Comparison of ENCODE assay signal across 25 cellular contexts in the genomic region with DNA sequence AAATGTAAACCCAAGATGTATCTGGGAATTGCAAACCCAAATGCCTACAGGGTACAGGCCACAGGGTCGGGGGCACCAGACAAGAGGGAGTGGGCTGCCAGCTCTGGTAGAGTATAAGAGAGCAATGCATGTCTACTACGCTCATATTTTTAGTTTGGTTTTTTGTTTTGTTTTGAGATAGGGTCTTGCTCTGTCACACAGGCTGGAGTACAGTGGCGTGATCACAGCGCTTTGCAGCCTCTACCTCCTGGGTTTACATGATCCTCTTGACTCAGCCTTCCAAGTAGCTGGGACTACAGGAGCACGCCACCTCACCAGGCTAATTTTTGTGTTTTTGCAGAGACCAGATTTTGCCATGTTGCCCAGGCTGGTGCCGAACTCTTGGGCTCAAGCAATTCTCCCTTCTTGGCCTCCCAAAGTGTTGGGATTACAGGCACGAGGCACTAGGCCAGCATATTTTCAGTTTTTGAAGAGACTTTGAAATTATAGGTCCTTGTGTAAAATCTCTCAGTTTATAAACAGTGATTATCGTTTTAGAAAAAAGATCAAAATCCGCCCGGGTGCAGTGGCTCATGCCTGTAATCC. TPM values are rescaled to one million over a fixed set of nuclear protein-coding genes. Genes with fewer than 3 reads are reported as not detected.
A peak's percentile ranks its signal among the peaks of the same experiment; 100 is the strongest.
DNase-seq lines count a peak whose midpoint lies in the region; ATAC-seq and TF ChIP-seq lines count a peak whose summit lies in the region.
"Had no signal": no experiment of that assay in that cellular context is flagged by ENCODE, and none has a peak within 500 bp of the region (broad histone marks: within the 10 kb centered on the region; RNA-seq: fewer than 3 reads in every experiment).

No MANE protein-coding gene starts in this region.

- no peak for DNase-seq in breast epithelium (ENCODE audit: low spot score in 2 of 2)
- DNase-seq in mammary epithelial cell: no peak
- DNase-seq in activated CD8-positive, alpha-beta T cell treated with anti-CD3 and anti-CD28 coated beads, Interleukin-2, amount 10 ng/mL, durations not matched to agents 7 days and 5 days: peak; percentile 18
- no peak for DNase-seq in memory B cell (ENCODE audit: low spot score in 2 of 2)
- no peak for DNase-seq in upper lobe of right lung
- DNase-seq in immature natural killer cell: no peak
- no peak for DNase-seq in cortex of kidney (lab: John Stamatoyannopoulos, UW)
- DNase-seq in NCI-H82 (lab: John Stamatoyannopoulos, UW): no peak
- DNase-seq: activated CD4-positive, alpha-beta T cell treated with anti-CD3 and anti-CD28 coated beads for 4 hours; activated CD8-positive, alpha-beta memory T cell treated with anti-CD3 and anti-CD28 coated beads, Interleukin-2, amount 50 U/mL, for 48 hours; activated naive CD4-positive, alpha-beta T cell; aorta; Caco-2; central memory CD4-positive, alpha-beta T cell; DND-41; dorsolateral prefrontal cortex; HFFc6; NCI-H1694; NCI-H2171; stimulated activated CD4-positive, alpha-beta T cell treated with anti-CD3 and anti-CD28 coated beads, Interleukin-1b, Interleukin-23, amount 100 ng/mL, for 48 hours had no signal

- CTCF ChIA-PET in mammary epithelial cell (lab: Charles Lee; ENCODE audit: low non-redundant PET): no interaction called here
- CTCF ChIA-PET in activated CD8-positive, alpha-beta T cell treated with anti-CD3 and anti-CD28 coated beads, Interleukin-2, amount 10 ng/mL, durations not matched to agents 7 days and 5 days (lab: Charles Lee): interaction anchor here (1.0 to 2.4 kb wide), 5 partner anchors 11 to 359 kb away, joined by 3 to 22 read pairs (median 5); a partner anchor contains a TSS

- H3K9me3 ChIP-seq in breast epithelium (peaks cover 0 to 17% of the 10 kb centered on the region in 2 donors), mammary epithelial cell (replicated peaks; ENCODE audit: insufficient read depth, low read length) (peaks cover 6% of the 10 kb centered on the region), upper lobe of right lung (no peaks in the 10 kb centered on the region)

- no peak overlapping the region for H3K4me3 ChIP-seq in breast epithelium
- H3K4me3 ChIP-seq in mammary epithelial cell (replicated peaks in 1 of 3; ENCODE audit: insufficient read depth in 1 of 3, low read depth in 2 of 3, low read length in 3 of 3): no peak overlapping the region
- H3K4me3 ChIP-seq in upper lobe of right lung: no peak overlapping the region
- H3K4me3 ChIP-seq: dorsolateral prefrontal cortex, skin epidermis had no signal

- no peaks in the 10 kb centered on the region for H3K79me2 ChIP-seq in mammary epithelial cell (ENCODE audit: insufficient read depth, low read length)

- ATAC-seq in activated CD8-positive, alpha-beta T cell treated with anti-CD3 and anti-CD28 coated beads, Interleukin-2, amount 10 ng/mL, durations not matched to agents 7 days and 5 days: no peak
- ATAC-seq in memory B cell (ENCODE audit: low read depth) (no peak), upper lobe of right lung (no peak)
- ATAC-seq: left lobe of liver had no signal

- no peak overlapping the region for H2AFZ ChIP-seq in mammary epithelial cell (ENCODE audit: low read depth, low read length)

- peaks cover 14% of the 10 kb centered on the region for H3K4me1 Mint-ChIP-seq in activated CD8-positive, alpha-beta T cell treated with anti-CD3 and anti-CD28 coated beads, Interleukin-2, amount 10 ng/mL, durations not matched to agents 7 days and 5 days (ENCODE audit: low read depth)
- peaks cover 9% of the 10 kb centered on the region for H3K4me1 Mint-ChIP-seq in memory B cell
- peaks cover 7 to 10% of the 10 kb centered on the region in 2 donors for H3K4me1 Mint-ChIP-seq in immature natural killer cell
- H3K4me1 Mint-ChIP-seq: neural crest cell had no signal

- dilution Hi-C loops in mammary epithelial cell (cut with HindIII; ENCODE audit: low sequenced_read_pairs): no loop called here

- H4K20me1 ChIP-seq in mammary epithelial cell (ENCODE audit: insufficient read depth, low read length): no peaks in the 10 kb centered on the region

- H3K9me3 Mint-ChIP-seq in activated CD8-positive, alpha-beta T cell treated with anti-CD3 and anti-CD28 coated beads, Interleukin-2, amount 10 ng/mL, durations not matched to agents 7 days and 5 days (ENCODE audit: insufficient read depth): peaks cover 14% of the 10 kb centered on the region
- H3K9me3 Mint-ChIP-seq in memory B cell (peaks cover 9% of the 10 kb centered on the region), immature natural killer cell (peaks cover 0 to 11% (median 0%) of the 10 kb centered on the region in 6 donors)

- no peak overlapping the region for H3K9ac ChIP-seq in mammary epithelial cell (ENCODE audit: insufficient read depth, low read length)
- H3K9ac ChIP-seq: KMS-11 had no signal

- no peaks in the 10 kb centered on the region for H3K4me1 ChIP-seq in breast epithelium
- H3K4me1 ChIP-seq in mammary epithelial cell (ENCODE audit: insufficient read depth, low read length): no peaks in the 10 kb centered on the region
- no peaks in the 10 kb centered on the region for H3K4me1 ChIP-seq in upper lobe of right lung
- H3K4me1 ChIP-seq: Caco-2 had no signal

- no peak overlapping the region for H3K4me3 Mint-ChIP-seq in activated CD8-positive, alpha-beta T cell treated with anti-CD3 and anti-CD28 coated beads, Interleukin-2, amount 10 ng/mL, durations not matched to agents 7 days and 5 days
- H3K4me3 Mint-ChIP-seq in memory B cell (no peak overlapping the region), immature natural killer cell (no peak overlapping the region)
- H3K4me3 Mint-ChIP-seq: HFFc6, neural crest cell, type B pancreatic cell had no signal

- H3K36me3 ChIP-seq in breast epithelium (no peaks in the 10 kb centered on the region), mammary epithelial cell (ENCODE audit: insufficient read depth, low read length) (no peaks in the 10 kb centered on the region), upper lobe of right lung (no peaks in the 10 kb centered on the region)

- peaks cover 14% of the 10 kb centered on the region for H3K27me3 Mint-ChIP-seq in activated CD8-positive, alpha-beta T cell treated with anti-CD3 and anti-CD28 coated beads, Interleukin-2, amount 10 ng/mL, durations not matched to agents 7 days and 5 days (ENCODE audit: low read depth)
- H3K27me3 Mint-ChIP-seq in memory B cell: peaks cover 5% of the 10 kb centered on the region
- peaks cover 2 to 5% (median 2%) of the 10 kb centered on the region in 3 donors for H3K27me3 Mint-ChIP-seq in immature natural killer cell (ENCODE audit: low read depth in 3 of 3)

- H3K27ac Mint-ChIP-seq in activated CD8-positive, alpha-beta T cell treated with anti-CD3 and anti-CD28 coated beads, Interleukin-2, amount 10 ng/mL, durations not matched to agents 7 days and 5 days: no peak overlapping the region
- H3K27ac Mint-ChIP-seq in memory B cell: peak overlapping the region; percentile 36
- H3K27ac Mint-ChIP-seq in immature natural killer cell: no peak overlapping the region
- H3K27ac Mint-ChIP-seq: HFFc6, type B pancreatic cell had no signal

- TF ChIP-seq CTCF in breast epithelium (IDR thresholded peaks at IDR 0.05) (no peak), mammary epithelial cell (conservative IDR thresholded peaks at IDR 0.05 in 1 of 2, IDR thresholded peaks at IDR 0.05 in 1 of 2; ENCODE audit: extremely low read depth in 1 of 2, insufficient read depth in 1 of 2, low read depth in 1 of 2, low read length in 2 of 2) (no peak), upper lobe of right lung (IDR thresholded peaks at IDR 0.05) (no peak)

- WGBS in mammary epithelial cell (ENCODE audit: low coverage, missing lambda C conversion rate): 85% methylated on average over 10 of the region's 10 CpGs

- peak overlapping the region; percentile 59 to 82 for H3K27ac ChIP-seq in breast epithelium
- H3K27ac ChIP-seq in mammary epithelial cell (ENCODE audit: insufficient read depth, low read depth, low read length): no peak overlapping the region
- H3K27ac ChIP-seq in upper lobe of right lung: peak overlapping the region; percentile 32
- H3K27ac ChIP-seq: dorsolateral prefrontal cortex, KMS-11 had no signal

- no peaks in the 10 kb centered on the region for H3K27me3 ChIP-seq in breast epithelium
- peaks cover 2% of the 10 kb centered on the region for H3K27me3 ChIP-seq in mammary epithelial cell (ENCODE audit: insufficient read depth, low read length)
- H3K27me3 ChIP-seq in upper lobe of right lung: no peaks in the 10 kb centered on the region
- H3K27me3 ChIP-seq: dorsolateral prefrontal cortex had no signal

- H3K4me2 ChIP-seq in mammary epithelial cell (ENCODE audit: insufficient read depth, low read depth, low read length): no peak overlapping the region
- H3K4me2 ChIP-seq: KMS-11 had no signal

- BruUV-seq in mammary epithelial cell (replicated peaks; lab: Mats Ljungman, UMichigan): no TSS peak

- intact Hi-C loops in breast epithelium (cut with DNase I; ENCODE audit: low total_unique reads) (no loop called here), mammary epithelial cell (cut with micrococcal nuclease) (no loop called here), upper lobe of right lung (cut with DNase I) (no loop called here)

- POLR2A ChIA-PET in activated CD8-positive, alpha-beta T cell treated with anti-CD3 and anti-CD28 coated beads, Interleukin-2, amount 10 ng/mL, durations not matched to agents 7 days and 5 days (lab: Charles Lee): interaction anchor here (0.8 to 1.5 kb wide), 4 partner anchors 10 to 98 kb away, joined by 3 to 18 read pairs (median 4); a partner anchor contains a TSS

- no peak for TF ChIP-seq POLR2A in breast epithelium (IDR thresholded peaks at IDR 0.05)

- in situ Hi-C loops in mammary epithelial cell (cut with MboI; ENCODE audit: low sequenced_read_pairs in 2 of 2): no loop called here

- no peaks in the 10 kb centered on the region for H3K36me3 Mint-ChIP-seq in activated CD8-positive, alpha-beta T cell treated with anti-CD3 and anti-CD28 coated beads, Interleukin-2, amount 10 ng/mL, durations not matched to agents 7 days and 5 days (ENCODE audit: low read depth)
- H3K36me3 Mint-ChIP-seq in memory B cell (peaks cover 7% of the 10 kb centered on the region), immature natural killer cell (peaks cover 0 to 7% (median 7%) of the 10 kb centered on the region in 3 donors)
- H3K36me3 Mint-ChIP-seq: type B pancreatic cell had no signal

RNA-seq across cellular contexts. Expression of a gene that starts 11.1 kb away (rescaled TPM):
- 10 to 100 TPM; 15.1 to 35.7 (median 25.9) TPM for total RNA-seq in breast epithelium
- total RNA-seq in mammary epithelial cell: 1 to 10 TPM; 1.8 to 2.2 TPM
- polyA plus RNA-seq in mammary epithelial cell: 2.6 TPM
- 1.3 TPM for polyA minus RNA-seq in mammary epithelial cell
- 10 to 100 TPM; 17.2 to 18.1 TPM for total RNA-seq in activated CD8-positive, alpha-beta T cell treated with anti-CD3 and anti-CD28 coated beads, Interleukin-2, amount 10 ng/mL, durations not matched to agents 7 days and 5 days
- 36.7 TPM for total RNA-seq in upper lobe of right lung
- 10 to 100 TPM in 2 of 3 donors, 1 to 10 TPM in 1; 7.4 to 22.6 (median 14.4) TPM for polyA plus RNA-seq in immature natural killer cell
- total RNA-seq: neural crest cell had no signal

Comparison
In these comparisons a context has a peak if more than half of its experiments do, and no peak if none do; other contexts are left out.
1. RNA of a gene that starts 11.1 kb away (total RNA-seq): 36.7 TPM in upper lobe of right lung (single experiment), 15.1 to 35.7 TPM in breast epithelium and 17.2 to 18.1 TPM in activated CD8-positive, alpha-beta T cell treated with anti-CD3 and anti-CD28 coated beads, Interleukin-2, amount 10 ng/mL, durations not matched to agents 7 days and 5 days; 1.8 to 2.2 TPM in mammary epithelial cell; every median in the first group is over 4 times any median in the second.